ENCODE assay signal across 19 cellular contexts in the genomic region with DNA sequence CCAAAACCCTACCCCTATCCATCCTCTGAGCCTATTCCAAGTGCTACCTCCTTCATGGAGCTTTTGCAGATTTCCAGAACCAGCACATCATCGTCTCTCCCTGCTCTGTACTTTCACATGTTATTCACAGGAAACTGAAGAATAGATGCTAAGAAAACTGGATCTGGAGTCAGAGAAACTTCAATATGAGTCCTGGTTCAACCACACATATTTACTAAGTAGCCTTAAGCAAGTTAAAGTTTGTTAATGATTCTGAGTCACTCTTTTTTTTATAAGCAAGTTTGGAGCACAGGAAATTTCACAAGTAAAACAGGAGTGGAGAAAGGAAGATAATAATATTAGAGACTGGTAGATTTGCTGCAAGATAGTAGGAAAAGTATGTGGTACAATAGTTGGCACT.
DNase-seq lines count a peak whose midpoint lies in the region; ATAC-seq, FAIRE-seq and TF ChIP-seq lines count a peak whose summit lies in the region.
"Had no signal": no experiment of that assay in that cellular context is flagged by ENCODE, and none has a peak within 500 bp of the region (broad histone marks: within the 10 kb centered on the region; RNA-seq: fewer than 3 reads in every experiment).

No MANE protein-coding gene starts in this region.

- TF ChIP-seq CTCF in LNCaP clone FGC (IDR thresholded peaks at IDR 0.05; ENCODE audit: control insufficient read depth, extremely low read depth, insufficient read depth) (no peak), astrocyte of the spinal cord (IDR thresholded peaks at IDR 0.05; ENCODE audit: low read depth, low read length) (no peak), D721Med (IDR thresholded peaks at IDR 0.05; ENCODE audit: insufficient read depth, missing control alignments) (no peak)

- in situ Hi-C loops in astrocyte of the spinal cord (cut with HindIII; ENCODE audit: low sequenced_read_pairs): no loop called here

- ATAC-seq in HG03025 (IDR thresholded peaks at IDR 0.05; ENCODE audit: low FRiP score, unreplicated experiment) (no peak), GM18517 (IDR thresholded peaks at IDR 0.05; ENCODE audit: unreplicated experiment) (no peak)
- ATAC-seq: K562 had no signal

- no peaks in the 10 kb centered on the region for H3K4me1 ChIP-seq in mucosa of stomach (ENCODE audit: control insufficient read depth, insufficient read depth, low read length)

- H3K36me3 ChIP-seq in mucosa of stomach (ENCODE audit: control insufficient read depth, insufficient read depth, low read length): no peaks in the 10 kb centered on the region
- H3K36me3 ChIP-seq: cardiac muscle cell had no signal

- H3K4me3 ChIP-seq in LNCaP clone FGC (ENCODE audit: low read depth, low read length): peak overlapping the region; percentile 2; the same call in 1 of the 2 replicates
- H3K4me3 ChIP-seq in astrocyte of the spinal cord (ENCODE audit: low read depth, low read length): no peak overlapping the region
- H3K4me3 ChIP-seq in mucosa of stomach (ENCODE audit: low read length): peak overlapping the region; percentile 1
- H3K4me3 ChIP-seq: BLaER1 treated with 17β-estradiol and CSF1 and Interleukin-3, amounts not matched to agents 10 nM and 100 nM; cardiac muscle cell; K562 had no signal

- H3K27me3 ChIP-seq in mucosa of stomach (ENCODE audit: control insufficient read depth, insufficient read depth, low read length): no peaks in the 10 kb centered on the region
- H3K27me3 ChIP-seq: BLaER1 treated with 17β-estradiol and CSF1 and Interleukin-3, amounts not matched to agents 10 nM and 100 nM; cardiac muscle cell had no signal

- DNase-seq in Daoy (ENCODE audit: low read depth): peak; percentile 4
- no peak for DNase-seq in LNCaP clone FGC (ENCODE audit: low read depth)
- DNase-seq in astrocyte of the spinal cord (ENCODE audit: low read depth, low spot score): peak; percentile 6
- no peak for DNase-seq in D721Med (ENCODE audit: insufficient read length, low spot score)
- DNase-seq in substantia nigra (lab: John Stamatoyannopoulos, UW): no peak
- DNase-seq: activated CD4-positive, alpha-beta memory T cell treated with anti-CD3 and anti-CD28 coated beads, Interleukin-2, amount 10 ng/mL, durations not matched to agents 7 days and 5 days; activated effector memory CD4-positive, alpha-beta T cell treated with Interleukin-2 at 50 U/mL for 16 hours; midbrain; NCI-H2029 treated with DMSO at 0.1 percent for 48 hours; posterior cingulate gyrus; stimulated activated CD4-positive, alpha-beta T cell treated with anti-CD3 and anti-CD28 coated beads, Interleukin-4, amount 100 ng/mL, for 4 hours; T-helper 9 cell had no signal

- peak overlapping the region; percentile 20 for H3K9ac ChIP-seq in mucosa of stomach (ENCODE audit: low read length)
- H3K9ac ChIP-seq: BLaER1 treated with 17β-estradiol and CSF1 and Interleukin-3, amounts not matched to agents 10 nM and 100 nM had no signal

- no peak for FAIRE-seq in D721Med (lab: Jason Lieb, UNC)
- FAIRE-seq: K562 had no signal

- H3K27ac ChIP-seq in substantia nigra (ENCODE audit: low read depth, low read length, poor library complexity, severe bottlenecking): no peak overlapping the region
- H3K27ac ChIP-seq: cardiac muscle cell, epithelial cell of prostate had no signal

- no peaks in the 10 kb centered on the region for H3K9me3 ChIP-seq in mucosa of stomach (ENCODE audit: control insufficient read depth, low read length)
- H3K9me3 ChIP-seq: BLaER1 treated with 17β-estradiol and CSF1 and Interleukin-3, amounts not matched to agents 10 nM and 100 nM had no signal

Comparison
In these comparisons a context has a peak if more than half of its experiments do, and no peak if none do; other contexts are left out.
1. DNase-seq: peak in Daoy (single experiment) and astrocyte of the spinal cord (single experiment); none in LNCaP clone FGC (single experiment), D721Med (single experiment) and substantia nigra (0 of 49).